In genomic region chr1:24442764-24443163, GRCh38 we compare ENCODE assay signal across 20 cellular contexts. TPM values are rescaled to one million over a fixed set of nuclear protein-coding genes. Genes with fewer than 3 reads are reported as not detected.
DNase-seq lines count a peak whose midpoint lies in the region; ATAC-seq, FAIRE-seq and TF ChIP-seq lines count a peak whose summit lies in the region.
"Had no signal": no experiment of that assay in that cellular context is flagged by ENCODE, and none has a peak within 500 bp of the region (broad histone marks: within the 10 kb centered on the region; RNA-seq: fewer than 3 reads in every experiment).

No MANE protein-coding gene starts in this region.

- TF ChIP-seq CTCF in fibroblast of the aortic adventitia (IDR thresholded peaks at IDR 0.05; ENCODE audit: insufficient read depth, low read length), result no peak

- no peaks in the 10 kb centered on the region for H3K4me1 Mint-ChIP-seq in activated CD4-positive, alpha-beta T cell treated with anti-CD3 and anti-CD28 coated beads, Interleukin-2, amount 10 ng/mL, durations not matched to agents 7 days and 5 days

- no peak overlapping the region for H3K4me3 Mint-ChIP-seq in activated CD4-positive, alpha-beta T cell treated with anti-CD3 and anti-CD28 coated beads, Interleukin-2, amount 10 ng/mL, durations not matched to agents 7 days and 5 days
- H3K4me3 Mint-ChIP-seq: activated naive CD4-positive, alpha-beta T cell treated with anti-CD3 and anti-CD28 coated beads for 36 hours had no signal

- no peak for DNase-seq in activated CD4-positive, alpha-beta T cell treated with anti-CD3 and anti-CD28 coated beads, Interleukin-2, amount 10 ng/mL, durations not matched to agents 7 days and 5 days
- no peak for DNase-seq in activated CD4-positive, alpha-beta T cell treated with anti-CD3 and anti-CD28 coated beads for 4 hours
- peak; percentile 57 for DNase-seq in fibroblast of the aortic adventitia (ENCODE audit: low read depth)
- peak in 4 of 49 donors; percentile 8 to 20 (median 13) for DNase-seq in substantia nigra (lab: John Stamatoyannopoulos, UW)
- no peak for DNase-seq in RCC 7860 (ENCODE audit: low spot score)
- DNase-seq in activated CD8-positive, alpha-beta memory T cell treated with anti-CD3 and anti-CD28 coated beads, Interleukin-2, amount 50 U/mL, for 4 hours, result no peak
- DNase-seq: activated CD4-positive, alpha-beta T cell treated with anti-CD3 and anti-CD28 coated beads for 48 hours; activated naive CD4-positive, alpha-beta T cell treated with anti-CD3 and anti-CD28 coated beads for 36 hours; activated T-cell treated with anti-CD3 and anti-CD28 coated beads, Interleukin-2, amount 50 U/mL, for 48 hours; BE2C; effector CD4-positive, alpha-beta T cell; lower lobe of right lung; NCI-H526; SJCRH30; T-helper 1 cell; upper lobe of left lung had no signal

- CTCF ChIA-PET in activated CD4-positive, alpha-beta T cell treated with anti-CD3 and anti-CD28 coated beads, Interleukin-2, amount 10 ng/mL, durations not matched to agents 7 days and 5 days (lab: Charles Lee), result interaction anchor here (0.6 to 3.0 kb wide), 6 partner anchors 12 to 422 kb away, joined by 3 to 7 read pairs (median 3); partner anchors contain the start of gene NIPAL3

- H3K9me3 Mint-ChIP-seq in activated CD4-positive, alpha-beta T cell treated with anti-CD3 and anti-CD28 coated beads, Interleukin-2, amount 10 ng/mL, durations not matched to agents 7 days and 5 days, result no peaks in the 10 kb centered on the region
- H3K9me3 Mint-ChIP-seq: activated naive CD4-positive, alpha-beta T cell treated with anti-CD3 and anti-CD28 coated beads for 36 hours had no signal

- POLR2A ChIA-PET in activated CD4-positive, alpha-beta T cell treated with anti-CD3 and anti-CD28 coated beads, Interleukin-2, amount 10 ng/mL, durations not matched to agents 7 days and 5 days (lab: Charles Lee), result no interaction called here

- H3K27ac ChIP-seq in angular gyrus (ENCODE audit: low read depth, low read length) (peak overlapping the region; percentile 57), substantia nigra (ENCODE audit: low read depth, low read length, poor library complexity, severe bottlenecking) (peak overlapping the region; percentile 76)
- H3K27ac ChIP-seq: epithelial cell of prostate, lower lobe of right lung, SJCRH30, upper lobe of left lung had no signal

- H3K27me3 Mint-ChIP-seq in activated CD4-positive, alpha-beta T cell treated with anti-CD3 and anti-CD28 coated beads, Interleukin-2, amount 10 ng/mL, durations not matched to agents 7 days and 5 days, result no peaks in the 10 kb centered on the region

- H3K4me3 ChIP-seq in fibroblast of the aortic adventitia (ENCODE audit: low read depth, low read length), result no peak overlapping the region
- H3K4me3 ChIP-seq: lower lobe of right lung, SJCRH30, upper lobe of left lung had no signal

- ATAC-seq in HG03039 (IDR thresholded peaks at IDR 0.05; ENCODE audit: unreplicated experiment), result no peak
- ATAC-seq: lower lobe of right lung had no signal

- H3K36me3 Mint-ChIP-seq in activated CD4-positive, alpha-beta T cell treated with anti-CD3 and anti-CD28 coated beads, Interleukin-2, amount 10 ng/mL, durations not matched to agents 7 days and 5 days (ENCODE audit: low read depth), result peaks cover 47% of the 10 kb centered on the region

- H3K27ac Mint-ChIP-seq in activated CD4-positive, alpha-beta T cell treated with anti-CD3 and anti-CD28 coated beads, Interleukin-2, amount 10 ng/mL, durations not matched to agents 7 days and 5 days, result peak overlapping the region; percentile 13
- H3K27ac Mint-ChIP-seq: activated naive CD4-positive, alpha-beta T cell treated with anti-CD3 and anti-CD28 coated beads for 36 hours had no signal

- FAIRE-seq in RCC 7860 (lab: Jason Lieb, UNC), result no peak
- FAIRE-seq: islet of Langerhans had no signal

RNA-seq across cellular contexts. Expression of gene NIPAL3, which starts 27.2 kb away (rescaled TPM):
- 10 to 100 TPM; 72.8 to 78.1 TPM for total RNA-seq in activated CD4-positive, alpha-beta T cell treated with anti-CD3 and anti-CD28 coated beads, Interleukin-2, amount 10 ng/mL, durations not matched to agents 7 days and 5 days
- total RNA-seq in fibroblast of the aortic adventitia (ENCODE audit: low replicate concordance), result 42.2 and 74.2 TPM in 2 replicates
- total RNA-seq: SJCRH30 had no signal

RNA-seq across cellular contexts. Expression of gene STPG1, which starts 29.2 kb away (rescaled TPM):
- 10 to 100 TPM; 10.0 to 11.0 TPM for total RNA-seq in activated CD4-positive, alpha-beta T cell treated with anti-CD3 and anti-CD28 coated beads, Interleukin-2, amount 10 ng/mL, durations not matched to agents 7 days and 5 days
- total RNA-seq in fibroblast of the aortic adventitia (ENCODE audit: low replicate concordance), result 2.3 and 10.0 TPM in 2 replicates
- total RNA-seq: SJCRH30 had no signal

RNA-seq across cellular contexts. Expression of gene RCAN3, which starts 59.9 kb away (rescaled TPM):
- total RNA-seq in activated CD4-positive, alpha-beta T cell treated with anti-CD3 and anti-CD28 coated beads, Interleukin-2, amount 10 ng/mL, durations not matched to agents 7 days and 5 days, result 100 to 1,000 TPM in 1 of 2 experiments, 10 to 100 TPM in 1; 96.8 to 100 TPM
- 5.1 and 17.7 TPM in 2 replicates for total RNA-seq in fibroblast of the aortic adventitia (ENCODE audit: low replicate concordance)
